13 cellular contexts compared by ENCODE assay signal in genomic region chr10:71389768-71390434, GRCh38. TPM values are rescaled to one million over a fixed set of nuclear protein-coding genes. Genes with fewer than 3 reads are reported as not detected.
DNase-seq lines count a peak whose midpoint lies in the region; ATAC-seq and TF ChIP-seq lines count a peak whose summit lies in the region.
"Had no signal": no experiment of that assay in that cellular context is flagged by ENCODE, and none has a peak within 500 bp of the region (broad histone marks: within the 10 kb centered on the region; RNA-seq: fewer than 3 reads in every experiment).

No MANE protein-coding gene starts in this region.

- H3K23ac ChIP-seq in neuronal stem cell (ENCODE audit: low read depth, low read length, poor library complexity): no peak overlapping the region

- no peak for ATAC-seq in activated T-cell treated with anti-CD3 and anti-CD28 coated beads, Interleukin-2, amount 50 U/mL, for 72 hours (replicated peaks in 1 of 2)
- ATAC-seq: CD8-positive, alpha-beta T cell had no signal

- H2BK120ac ChIP-seq in neuronal stem cell (ENCODE audit: low read depth, low read length): no peak overlapping the region

- H3K4me1 ChIP-seq in BLaER1: peaks cover 33% of the 10 kb centered on the region
- H3K4me1 ChIP-seq in HEK293 (ENCODE audit: control insufficient read depth, insufficient read depth, low read length): no peaks in the 10 kb centered on the region
- H3K4me1 ChIP-seq in neuronal stem cell (ENCODE audit: control insufficient read depth in 2 of 2, insufficient read depth in 1 of 2, low read depth in 1 of 2, low read length in 2 of 2): peaks cover 0 to 7% of the 10 kb centered on the region in 2 donors

- peak overlapping the region; percentile 75 for H3K4me2 ChIP-seq in BLaER1
- no peak overlapping the region for H3K4me2 ChIP-seq in neuronal stem cell (ENCODE audit: insufficient read depth, low read length, poor library complexity, severe bottlenecking)

- H3K18ac ChIP-seq in neuronal stem cell (ENCODE audit: low read length): no peak overlapping the region

- H3K36me3 Mint-ChIP-seq in activated T-cell treated with anti-CD3 and anti-CD28 coated beads, Interleukin-2, amount 50 U/mL, for 72 hours (ENCODE audit: insufficient read depth in 2 of 2): no peaks in the 10 kb centered on the region
- H3K36me3 Mint-ChIP-seq: CD14-positive monocyte; CD8-positive, alpha-beta T cell had no signal

- H3K36me3 ChIP-seq in BLaER1 (no peaks in the 10 kb centered on the region), HEK293 (ENCODE audit: control insufficient read depth in 2 of 2, insufficient read depth in 1 of 2, low read length in 2 of 2) (no peaks in the 10 kb centered on the region), neuronal stem cell (replicated peaks in 1 of 2; ENCODE audit: control insufficient read depth in 2 of 2, insufficient read depth in 2 of 2, low read length in 2 of 2) (no peaks in the 10 kb centered on the region)

- no peak overlapping the region for H2AFZ ChIP-seq in neuronal stem cell (ENCODE audit: low read length)

- no peak overlapping the region for H3K4me3 Mint-ChIP-seq in activated T-cell treated with anti-CD3 and anti-CD28 coated beads, Interleukin-2, amount 50 U/mL, for 72 hours
- H3K4me3 Mint-ChIP-seq: B cell; CD8-positive, alpha-beta T cell had no signal

- intact Hi-C loops in dorsolateral prefrontal cortex (cut with DNase I): loop anchor here (5.0 to 10.0 kb wide), 6 partner anchors 182 to 665 kb away; no protein-coding TSS in a partner anchor

- H3K27ac ChIP-seq in BLaER1 (0 out of 2 replicates have a peak overlapping the region, but pooled peaks have one; percentile 0), HEK293 (ENCODE audit: extremely low read depth, low read depth, low read length) (no peak overlapping the region), dorsolateral prefrontal cortex (peak overlapping the region in 56 of 59 donors; percentile 21 to 92 (median 77)), neuronal stem cell (replicated peaks; ENCODE audit: low read length) (no peak overlapping the region)

- TF ChIP-seq CTCF in HEK293 (tag by site-specific recombination; IDR thresholded peaks at IDR 0.05): no peak
- TF ChIP-seq CTCF in dorsolateral prefrontal cortex (IDR thresholded peaks at IDR 0.05 in 54 of 56, conservative IDR thresholded peaks at IDR 0.05 in 2 of 56; ENCODE audit: low read depth in 1 of 56, partially characterized antibody in 56 of 56): no peak

- no peaks in the 10 kb centered on the region for H3K79me1 ChIP-seq in neuronal stem cell (ENCODE audit: low read depth, low read length)

- no peaks in the 10 kb centered on the region for H3K4me1 Mint-ChIP-seq in activated T-cell treated with anti-CD3 and anti-CD28 coated beads, Interleukin-2, amount 50 U/mL, for 72 hours (ENCODE audit: low read depth)

- H4K8ac ChIP-seq in neuronal stem cell (ENCODE audit: low read depth, low read length): no peak overlapping the region

- CTCF ChIA-PET in HEK293 (lab: Yijun Ruan, JAX): interaction anchor here (0.6 to 1.5 kb wide), 4 partner anchors 70 to 488 kb away, joined by 3 to 6 read pairs (median 4); no protein-coding TSS in a partner anchor

- H2AK5ac ChIP-seq in neuronal stem cell (ENCODE audit: low read depth, low read length): no peak overlapping the region

- no peaks in the 10 kb centered on the region for H3K9me3 Mint-ChIP-seq in activated T-cell treated with anti-CD3 and anti-CD28 coated beads, Interleukin-2, amount 50 U/mL, for 72 hours
- H3K9me3 Mint-ChIP-seq: CD14-positive monocyte; CD8-positive, alpha-beta T cell had no signal

- H4K20me1 ChIP-seq in BLaER1: no peaks in the 10 kb centered on the region

- WGBS in neuronal stem cell (ENCODE audit: extremely low coverage in 2 of 2, insufficient read length in 2 of 2, insufficient replicate concordance in 1 of 2), 2 donors: no CpG with 5 or more reads among the region's 13 CpGs

- no peak overlapping the region for H2BK5ac ChIP-seq in neuronal stem cell (ENCODE audit: low read length)

- H3K27me3 ChIP-seq in BLaER1 (0 out of 2 replicates have a peak, but pooled peaks cover under 1% of the 10 kb centered on the region), dorsolateral prefrontal cortex (no peaks in the 10 kb centered on the region), neuronal stem cell (ENCODE audit: control insufficient read depth in 3 of 3, insufficient read depth in 3 of 3, low read depth in 1 of 3, low read length in 3 of 3) (peaks cover 0 to 76% (median 0%) of the 10 kb centered on the region in 3 experiments)

- H3K4me3 ChIP-seq in BLaER1 (no peak overlapping the region), HEK293 (ENCODE audit: low read depth, low read length) (no peak overlapping the region), dorsolateral prefrontal cortex (peak overlapping the region in 1 of 59 donors; percentile 20), neuronal stem cell (ENCODE audit: low read length in 2 of 2) (no peak overlapping the region)

- H3K9ac ChIP-seq in BLaER1: no peak overlapping the region
- peak overlapping the region; percentile 1 for H3K9ac ChIP-seq in neuronal stem cell (ENCODE audit: low read depth, low read length, poor library complexity)

- H3K27ac Mint-ChIP-seq in activated T-cell treated with anti-CD3 and anti-CD28 coated beads, Interleukin-2, amount 50 U/mL, for 72 hours: no peak overlapping the region
- H3K27ac Mint-ChIP-seq: B cell; CD8-positive, alpha-beta T cell had no signal

- no peak overlapping the region for H3K4ac ChIP-seq in neuronal stem cell (ENCODE audit: low read length)

- DNase-seq in dorsolateral prefrontal cortex: no peak
- no peak for DNase-seq in neuronal stem cell (ENCODE audit: low spot score)
- DNase-seq in activated gamma-delta T cell treated with Interleukin-2 at 50 U/mL for 16 hours: no peak
- no peak for DNase-seq in NCI-H2196 treated with DMSO at 0.1 percent for 48 hours (lab: John Stamatoyannopoulos, UW; ENCODE audit: unreplicated experiment)
- no peak for DNase-seq in activated T-cell treated with anti-CD3 and anti-CD28 coated beads, Interleukin-2, amount 50 U/mL, for 72 hours
- DNase-seq: CD8-positive, alpha-beta T cell; COR-L47; DMS53; HCEC 1CT had no signal

- H2BK12ac ChIP-seq in neuronal stem cell (ENCODE audit: low read length): no peak overlapping the region

- POLR2A ChIA-PET in HEK293 (lab: Yijun Ruan, JAX): no interaction called here

- H3K27me3 Mint-ChIP-seq in activated T-cell treated with anti-CD3 and anti-CD28 coated beads, Interleukin-2, amount 50 U/mL, for 72 hours (ENCODE audit: low read depth): peaks cover 38% of the 10 kb centered on the region

- no peak overlapping the region for H2BK15ac ChIP-seq in neuronal stem cell (ENCODE audit: low read length)

- H3K9me3 ChIP-seq in BLaER1 (no peaks in the 10 kb centered on the region), HEK293 (ENCODE audit: control insufficient read depth, insufficient read depth, low read depth, low read length) (no peaks in the 10 kb centered on the region), neuronal stem cell (replicated peaks in 1 of 2; ENCODE audit: control insufficient read depth in 2 of 2, insufficient read depth in 1 of 2, low read depth in 1 of 2, low read length in 2 of 2) (no peaks in the 10 kb centered on the region)

- no peak overlapping the region for H4K91ac ChIP-seq in neuronal stem cell (ENCODE audit: low read depth, low read length, poor library complexity)

- no peak overlapping the region for H3K14ac ChIP-seq in neuronal stem cell (ENCODE audit: low read length)

TF ChIP-seq in HEK293, 187 proteins besides CTCF, POLR2A, EP300 and RAD21:
- TF ChIP-seq ZNF473 (tag by site-specific recombination; IDR thresholded peaks at IDR 0.05) (no peak), HIC1 (tag by site-specific recombination; IDR thresholded peaks at IDR 0.05) (0 out of 2 replicates have a peak, but pooled peaks have one; percentile 52), ZNF629 (tag by site-specific recombination; IDR thresholded peaks at IDR 0.05) (no peak), ZNF157 (tag by site-specific recombination; IDR thresholded peaks at IDR 0.05) (no peak)

RNA-seq across cellular contexts. Expression of gene CDH23, which starts 6.8 kb away (rescaled TPM):
- 10 to 100 TPM in 60 of 120 experiments, 1 to 10 TPM in 60; 4.3 to 25.8 (median 10.1) TPM for total RNA-seq in dorsolateral prefrontal cortex
- polyA plus RNA-seq in neuronal stem cell (2013, experiment 1 of 2): 1.6 TPM
- polyA plus RNA-seq in neuronal stem cell (2013, experiment 2 of 2): 1.8 TPM
- total RNA-seq in activated T-cell treated with anti-CD3 and anti-CD28 coated beads, Interleukin-2, amount 50 U/mL, for 72 hours: 1 to 10 TPM; 1.1 to 2.8 TPM

Comparison
In these comparisons a context has a peak if more than half of its experiments do, and no peak if none do; other contexts are left out.
1. H3K27ac ChIP-seq: peak in BLaER1 (single experiment) and dorsolateral prefrontal cortex (56 of 59); none in HEK293 (single experiment) and neuronal stem cell (single experiment).